ENCODE assay signal across 8 cellular contexts in genomic region chr6:21588812-21589811, GRCh38. TPM values are rescaled to one million over a fixed set of nuclear protein-coding genes. Genes with fewer than 3 reads are reported as not detected.
DNase-seq lines count a peak whose midpoint lies in the region; ATAC-seq lines count a peak whose summit lies in the region.

No MANE protein-coding gene starts in this region.

- peaks cover 27 to 40% of the 10 kb centered on the region in 2 donors for H3K27me3 Mint-ChIP-seq in effector memory CD8-positive, alpha-beta T cell

- H3K9ac ChIP-seq in mesenchymal stem cell (ENCODE audit: low read length): peak overlapping the region; percentile 90

- no peaks in the 10 kb centered on the region for H3K27me3 ChIP-seq in mesenchymal stem cell (ENCODE audit: control insufficient read depth in 1 of 2, insufficient read depth in 1 of 2, low read length in 2 of 2)

- no peak overlapping the region for H3K27ac Mint-ChIP-seq in effector memory CD8-positive, alpha-beta T cell

- peak overlapping the region; percentile 82 for H2BK5ac ChIP-seq in mesenchymal stem cell (ENCODE audit: low read depth, low read length, poor library complexity, severe bottlenecking)

- peaks cover 4% of the 10 kb centered on the region for H3K36me3 Mint-ChIP-seq in effector memory CD8-positive, alpha-beta T cell (ENCODE audit: insufficient read depth)

- no peaks in the 10 kb centered on the region for H3K9me3 ChIP-seq in mesenchymal stem cell (ENCODE audit: control insufficient read depth, low read length)

- H3K14ac ChIP-seq in mesenchymal stem cell (ENCODE audit: low read length in 2 of 2): peak overlapping the region in 1 of 2 experiments; percentile 68

- H3K27ac ChIP-seq in mesenchymal stem cell (ENCODE audit: low read length, poor library complexity, severe bottlenecking): peak overlapping the region; percentile 97

- peak overlapping the region; percentile 70 for H4K8ac ChIP-seq in mesenchymal stem cell (ENCODE audit: low read length)

- peak overlapping the region; percentile 73 for H3K4me2 ChIP-seq in mesenchymal stem cell (ENCODE audit: low read length, poor library complexity, severe bottlenecking)

- H3K23ac ChIP-seq in mesenchymal stem cell (ENCODE audit: low read length in 2 of 2): no peak overlapping the region

- H2AK5ac ChIP-seq in mesenchymal stem cell (ENCODE audit: low read length, severe bottlenecking): no peak overlapping the region

- peak overlapping the region; percentile 31 to 96 for H2BK12ac ChIP-seq in mesenchymal stem cell (ENCODE audit: low read length in 2 of 2)

- no peaks in the 10 kb centered on the region for H3K36me3 ChIP-seq in mesenchymal stem cell (ENCODE audit: control insufficient read depth in 1 of 2, insufficient read depth in 2 of 2, low read depth in 1 of 2, low read length in 2 of 2)

- peak overlapping the region; percentile 83 for H2BK120ac ChIP-seq in mesenchymal stem cell (ENCODE audit: low read depth, low read length)

- H3K4me3 Mint-ChIP-seq in effector memory CD8-positive, alpha-beta T cell: peak overlapping the region; percentile 94 to 95

- H3K4me1 ChIP-seq in mesenchymal stem cell (ENCODE audit: control insufficient read depth, insufficient read depth, low read depth, low read length): peaks cover 6% of the 10 kb centered on the region

- peak overlapping the region; percentile 74 to 81 for H3K4me3 ChIP-seq in mesenchymal stem cell (ENCODE audit: insufficient read depth in 1 of 2, low read depth in 1 of 2, low read length in 2 of 2)

- H2AFZ ChIP-seq in mesenchymal stem cell (ENCODE audit: low read depth, low read length): peak overlapping the region; percentile 67

- DNase-seq in COR-L47 (lab: John Stamatoyannopoulos, UW) (peak; percentile 86), HPDE6-E6E7 (ENCODE audit: extremely low spot score) (peak; percentile 63), NCI-H82 treated with DMSO at 0.1 percent for 48 hours (lab: John Stamatoyannopoulos, UW; ENCODE audit: unreplicated experiment) (peak; percentile 79), mesenchymal stem cell (peak; percentile 93)
- peak; percentile 45 to 67 for DNase-seq in activated CD8-positive, alpha-beta memory T cell treated with anti-CD3 and anti-CD28 coated beads for 1 hour (ENCODE audit: extremely low read depth in 1 of 2, low read depth in 1 of 2)
- DNase-seq in effector memory CD8-positive, alpha-beta T cell: peak; percentile 64 to 80 (median 67)
- DNase-seq in stimulated activated CD8-positive, alpha-beta memory T cell treated with anti-CD3 and anti-CD28 coated beads, Interleukin-12 subunit alpha, Interleukin-12 subunit beta, amount 100 ng/mL, for 4 hours (ENCODE audit: low read depth): peak; percentile 62

- peak overlapping the region; percentile 95 to 97 for H3K18ac ChIP-seq in mesenchymal stem cell (ENCODE audit: low read depth in 1 of 2, low read length in 2 of 2)

- peak overlapping the region; percentile 57 to 90 for H3K4ac ChIP-seq in mesenchymal stem cell (ENCODE audit: low read depth in 1 of 2, low read length in 2 of 2)

- under 1% methylated on average over 38 of the region's 42 CpGs for WGBS in mesenchymal stem cell

- peaks cover 4% of the 10 kb centered on the region for H3K79me1 ChIP-seq in mesenchymal stem cell (replicated peaks; ENCODE audit: low read length, poor library complexity, severe bottlenecking)

- peak; percentile 19 for ATAC-seq in GM19463 (IDR thresholded peaks at IDR 0.05; ENCODE audit: unreplicated experiment)
- peak; percentile 60 for ATAC-seq in effector memory CD8-positive, alpha-beta T cell (replicated peaks)

- no peak overlapping the region for H2BK15ac ChIP-seq in mesenchymal stem cell (ENCODE audit: low read depth, poor library complexity, severe bottlenecking)

- H3K4me1 Mint-ChIP-seq in effector memory CD8-positive, alpha-beta T cell (ENCODE audit: low read depth in 2 of 2): peaks cover 11 to 12% of the 10 kb centered on the region in 2 donors

- no peaks in the 10 kb centered on the region for H3K9me3 Mint-ChIP-seq in effector memory CD8-positive, alpha-beta T cell

- H4K91ac ChIP-seq in mesenchymal stem cell (ENCODE audit: low read length): peak overlapping the region; percentile 92

RNA-seq across cellular contexts. Expression of gene SOX4, which starts 4.4 kb away (rescaled TPM):
- polyA plus RNA-seq in mesenchymal stem cell (2013, experiment 1 of 2): 50.2 TPM
- polyA plus RNA-seq in mesenchymal stem cell (2013, experiment 2 of 2): 50.6 TPM

Comparison
In these comparisons a context has a peak if more than half of its experiments do, and no peak if none do; other contexts are left out.
1. Peak in every context shown above with its lines: DNase-seq, ATAC-seq, H3K4me3 ChIP-seq and H3K27ac ChIP-seq.